ENCODE assay signal across 17 cellular contexts in the genomic region with DNA sequence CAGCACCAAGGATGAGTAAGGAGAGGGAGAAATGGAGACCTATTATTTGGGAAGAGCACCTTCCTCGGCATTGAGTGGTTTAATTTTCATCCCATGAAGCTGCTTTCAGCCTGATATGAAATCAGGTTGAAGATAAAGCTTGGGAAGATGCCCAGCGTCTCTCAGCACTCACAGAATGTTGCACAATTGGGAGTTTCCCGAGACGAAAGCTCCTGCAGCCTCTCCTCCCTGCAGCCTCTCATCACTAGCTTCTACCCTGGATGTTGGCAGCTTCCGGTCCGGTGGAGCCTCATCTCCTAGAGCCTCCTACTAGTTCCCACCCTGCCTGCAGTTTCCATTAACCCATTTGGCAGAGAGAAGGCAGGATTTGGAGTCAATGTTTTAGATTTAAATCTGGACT.
"Had no signal": no experiment of that assay in that cellular context is flagged by ENCODE, and none has a peak within 500 bp of the region (broad histone marks: within the 10 kb centered on the region; RNA-seq: fewer than 3 reads in every experiment).

No MANE protein-coding gene starts in this region.

- H3K9me3 ChIP-seq: transverse colon had no signal

- ATAC-seq: activated CD4-positive, CD25-positive, alpha-beta regulatory T cell treated with anti-CD3 and anti-CD28 coated beads, Interleukin-2, amount 50 U/mL, for 24 hours; activated CD8-positive, alpha-beta memory T cell treated with anti-CD3 and anti-CD28 coated beads, Interleukin-2, amount 10 ng/mL, durations not matched to agents 7 days and 5 days; naive thymus-derived CD8-positive, alpha-beta T cell had no signal

- H3K4me1 ChIP-seq: foreskin keratinocyte had no signal

- H3K27ac ChIP-seq: cardiac muscle cell, foreskin keratinocyte, skin epidermis, transverse colon had no signal

- H3K27me3 ChIP-seq: cardiac muscle cell, transverse colon had no signal

- H3K36me3 ChIP-seq: cardiac muscle cell, transverse colon had no signal

- H3K4me3 ChIP-seq: cardiac muscle cell, skin epidermis, transverse colon had no signal

- DNase-seq: activated CD4-positive, alpha-beta T cell treated with anti-CD3 and anti-CD28 coated beads, Interleukin-2, amount 50 U/mL, for 4 hours; activated CD8-positive, alpha-beta memory T cell treated with anti-CD3 and anti-CD28 coated beads, Interleukin-2, amount 10 ng/mL, durations not matched to agents 7 days and 5 days; activated naive CD4-positive, alpha-beta T cell treated with anti-CD3 and anti-CD28 coated beads, Interleukin-2, amount 10 ng/mL, durations not matched to agents 7 days and 5 days; activated T-cell treated with anti-CD3 and anti-CD28 coated beads, Interleukin-2, amount 50 U/mL, for 1 hour; erythroblast; foreskin keratinocyte; kidney glomerular epithelial cell; mesenchymal stem cell; naive thymus-derived CD8-positive, alpha-beta T cell; stimulated activated CD4-positive, alpha-beta T cell treated with anti-CD3 and anti-CD28 coated beads, Interleukin-4, amount 100 ng/mL, for 24 hours; stimulated activated CD8-positive, alpha-beta memory T cell treated with anti-CD3 and anti-CD28 coated beads, Interleukin-4, amount 100 ng/mL, for 48 hours; stimulated activated naive CD4-positive, alpha-beta T cell treated with Interleukin-2 at 50 U/mL for 16 hours; substantia nigra; transverse colon had no signal
